Comparison of ENCODE assay signal across 8 cellular contexts in the genomic region with DNA sequence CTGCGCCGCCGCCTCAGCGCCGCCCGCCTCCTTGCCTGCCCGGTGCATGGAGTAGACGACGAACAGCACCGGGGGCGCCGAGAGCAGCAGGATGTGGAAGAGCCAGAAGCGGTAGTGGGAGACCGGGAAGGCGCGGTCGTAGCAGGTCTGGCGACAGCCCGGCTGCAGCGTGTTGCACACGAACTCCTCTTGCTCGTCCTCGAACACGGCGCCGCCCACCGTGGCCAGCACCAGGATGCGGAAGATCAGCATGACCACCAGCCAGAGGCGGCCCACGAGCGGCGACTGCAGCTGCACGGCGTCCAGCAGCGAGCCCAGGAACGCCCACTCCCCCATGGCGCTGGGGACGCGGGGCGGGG.
DNase-seq lines count a peak whose midpoint lies in the region; ATAC-seq, FAIRE-seq and TF ChIP-seq lines count a peak whose summit lies in the region.

No MANE protein-coding gene starts in this region.

- H3K27ac ChIP-seq in RWPE2 (ENCODE audit: poor library complexity, severe bottlenecking) = no peak overlapping the region

- peaks cover 3% of the 10 kb centered on the region for H3K4me1 ChIP-seq in RWPE2 (ENCODE audit: insufficient read depth, poor library complexity, severe bottlenecking)

- ATAC-seq in RWPE2 (ENCODE audit: low read depth) (no peak), GM18502 (IDR thresholded peaks at IDR 0.05; ENCODE audit: poor library complexity, unreplicated experiment) (no peak), HG03439 (IDR thresholded peaks at IDR 0.05; ENCODE audit: unreplicated experiment) (no peak)

- DNase-seq in DMS79 treated with DMSO at 0.1 percent for 48 hours (lab: John Stamatoyannopoulos, UW) (peak; percentile 28), DMS79 (lab: John Stamatoyannopoulos, UW) (no peak), RWPE2 (ENCODE audit: low spot score) (peak; percentile 60), foreskin fibroblast (peak in 1 of 2 donors; percentile 63), retinal pigment epithelial cell (ENCODE audit: low read depth) (no peak), H54 (ENCODE audit: insufficient read length, low spot score) (no peak)

- FAIRE-seq in H54 (lab: Jason Lieb, UNC) = no peak

- no peaks in the 10 kb centered on the region for H3K9me3 ChIP-seq in RWPE2 (ENCODE audit: severe bottlenecking)

- no peaks in the 10 kb centered on the region for H3K27me3 ChIP-seq in RWPE2 (ENCODE audit: insufficient read depth, poor library complexity, severe bottlenecking)

- H3K4me3 ChIP-seq in RWPE2 (ENCODE audit: severe bottlenecking) = peak overlapping the region; percentile 44
- peak overlapping the region; percentile 48 to 62 for H3K4me3 ChIP-seq in foreskin fibroblast (ENCODE audit: low read depth in 1 of 2, low read length in 2 of 2)
- peak overlapping the region; percentile 45 for H3K4me3 ChIP-seq in retinal pigment epithelial cell (ENCODE audit: low read length)

- no peak for TF ChIP-seq POLR2A in H54 (IDR thresholded peaks at IDR 0.05; ENCODE audit: low read depth, low read length)

- H3K36me3 ChIP-seq in RWPE2 (ENCODE audit: low read depth) = no peaks in the 10 kb centered on the region

- TF ChIP-seq CTCF in RWPE2 (IDR thresholded peaks at IDR 0.05; ENCODE audit: poor library complexity, severe bottlenecking) (no peak), foreskin fibroblast (IDR thresholded peaks at IDR 0.05; ENCODE audit: low read depth, low read length) (no peak), retinal pigment epithelial cell (conservative IDR thresholded peaks at IDR 0.05; ENCODE audit: low read depth, low read length) (no peak)

Comparison
In these comparisons a context has a peak if more than half of its experiments do, and no peak if none do; other contexts are left out.
1. DNase-seq: peak in DMS79 treated with DMSO at 0.1 percent for 48 hours (single experiment) and RWPE2 (single experiment); none in DMS79 (single experiment), retinal pigment epithelial cell (single experiment) and H54 (single experiment).
2. Peak in every context shown above with its lines, with median percentiles within 50 percentile points of each other: H3K4me3 ChIP-seq.